ENCODE assay signal across 12 cellular contexts in the genomic region with DNA sequence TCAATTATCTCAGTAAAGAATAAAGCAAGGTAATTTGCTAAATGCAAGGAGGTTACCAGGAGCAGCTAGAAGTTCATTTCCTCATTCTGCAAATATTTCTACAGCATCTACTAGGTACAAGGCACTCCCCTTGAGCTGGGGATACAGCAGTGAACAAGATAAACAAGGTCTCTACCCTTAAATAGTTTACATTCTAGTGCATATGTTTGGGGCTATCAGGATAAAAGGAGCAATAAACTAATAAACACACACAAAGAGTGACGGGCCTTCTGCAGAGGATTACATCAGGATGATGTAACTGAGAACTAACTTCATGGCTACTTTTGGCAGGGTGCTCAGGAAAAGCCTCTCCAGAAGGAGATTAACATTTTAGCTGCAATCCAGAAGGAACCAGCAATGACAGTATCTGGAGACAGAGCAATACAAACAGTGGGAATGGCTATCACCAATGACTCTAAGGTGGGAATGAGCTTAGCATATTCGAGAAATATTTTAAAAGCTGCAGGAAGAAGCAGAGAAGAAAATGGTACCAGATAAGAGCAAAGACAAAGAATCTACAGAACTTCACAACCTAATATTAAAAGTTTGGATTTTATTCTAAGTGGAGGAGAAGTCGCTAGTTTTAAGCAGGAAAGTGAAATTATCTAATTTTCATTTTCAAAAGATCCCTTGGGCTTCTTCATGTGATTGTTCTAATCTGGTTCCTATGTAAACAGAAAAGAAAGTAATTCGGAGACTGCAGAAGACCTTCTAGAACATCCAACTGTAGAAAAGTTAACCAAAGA. TPM values are rescaled to one million over a fixed set of nuclear protein-coding genes. Genes with fewer than 3 reads are reported as not detected.
DNase-seq lines count a peak whose midpoint lies in the region; ATAC-seq and TF ChIP-seq lines count a peak whose summit lies in the region.
"Had no signal": no experiment of that assay in that cellular context is flagged by ENCODE, and none has a peak within 500 bp of the region (broad histone marks: within the 10 kb centered on the region; RNA-seq: fewer than 3 reads in every experiment).

No MANE protein-coding gene starts in this region.

- peak overlapping the region; percentile 21 to 73 (median 59) for H3K27ac ChIP-seq in gastrocnemius medialis
- H3K27ac ChIP-seq: 22Rv1, colonic mucosa had no signal

- intact Hi-C loops in gastrocnemius medialis (cut with DNase I; ENCODE audit: low total_unique reads): no loop called here

- no peaks in the 10 kb centered on the region for H3K27me3 ChIP-seq in gastrocnemius medialis
- H3K27me3 ChIP-seq: colonic mucosa had no signal

- H3K36me3 ChIP-seq in gastrocnemius medialis: no peaks in the 10 kb centered on the region
- H3K36me3 ChIP-seq: colonic mucosa had no signal

- H3K4me3 ChIP-seq in fibroblast of pulmonary artery (replicated peaks; ENCODE audit: low read depth, low read length) (no peak overlapping the region), gastrocnemius medialis (no peak overlapping the region)
- H3K4me3 ChIP-seq: colonic mucosa had no signal

- no peak for TF ChIP-seq CTCF in fibroblast of pulmonary artery (IDR thresholded peaks at IDR 0.05; ENCODE audit: low read length, missing control alignments)
- no peak for TF ChIP-seq CTCF in gastrocnemius medialis (IDR thresholded peaks at IDR 0.05 in 4 of 5, conservative IDR thresholded peaks at IDR 0.05 in 1 of 5)
- no peak for TF ChIP-seq CTCF in GM13976 (IDR thresholded peaks at IDR 0.05; ENCODE audit: borderline replicate concordance, control extremely low read depth, extremely low read depth, insufficient read depth, missing control alignments)

- no peaks in the 10 kb centered on the region for H3K9me3 ChIP-seq in gastrocnemius medialis
- H3K9me3 ChIP-seq: colonic mucosa had no signal

- in situ Hi-C loops in gastrocnemius medialis (cut with MboI; ENCODE audit: low sequenced_read_pairs in 4 of 4): loop anchor here in 1 of 4 donors (25.0 kb wide), 1 partner anchor 92 kb away; no protein-coding TSS in a partner anchor
- in situ Hi-C loops in GM13976 (cut with MboI; ENCODE audit: low sequenced_read_pairs, unreplicated experiment): loop anchor here (25.0 kb wide), 1 partner anchor 517 kb away; a partner anchor contains a TSS

- DNase-seq in DMS 273 (lab: John Stamatoyannopoulos, UW; ENCODE audit: unreplicated experiment): peak; percentile 20
- no peak for DNase-seq in DMS 273 treated with DMSO at 0.1 percent for 48 hours (lab: John Stamatoyannopoulos, UW)
- peak; percentile 71 for DNase-seq in NCI-H82 (lab: John Stamatoyannopoulos, UW)
- DNase-seq in fibroblast of pulmonary artery (ENCODE audit: low read depth): peak; percentile 87
- DNase-seq in gastrocnemius medialis: no peak
- DNase-seq in GM13976 (ENCODE audit: low spot score): no peak
- DNase-seq: colonic mucosa, NCI-H1092 treated with DMSO at 0.1 percent for 48 hours, posterior cingulate gyrus had no signal

- ATAC-seq in gastrocnemius medialis (peak; percentile 62 to 71), HG03196 (IDR thresholded peaks at IDR 0.05; ENCODE audit: unreplicated experiment) (no peak), HG03460 (IDR thresholded peaks at IDR 0.05; ENCODE audit: unreplicated experiment) (no peak)

- TF ChIP-seq POLR2A in gastrocnemius medialis (IDR thresholded peaks at IDR 0.05): no peak

- peaks cover 45 to 49% of the 10 kb centered on the region in 2 donors for H3K4me1 ChIP-seq in gastrocnemius medialis
- H3K4me1 ChIP-seq: colonic mucosa had no signal

RNA-seq across cellular contexts. Expression of a gene that starts 25.8 kb away (rescaled TPM):
- total RNA-seq in gastrocnemius medialis: 10 to 100 TPM; 22.2 to 85.1 (median 38.8) TPM

Comparison
In these comparisons a context has a peak if more than half of its experiments do, and no peak if none do; other contexts are left out.
1. DNase-seq: peak in DMS 273 (single experiment), NCI-H82 (single experiment) and fibroblast of pulmonary artery (single experiment); none in DMS 273 treated with DMSO at 0.1 percent for 48 hours (single experiment), gastrocnemius medialis (0 of 2) and GM13976 (single experiment).
2. ATAC-seq: peak in gastrocnemius medialis (2 of 2); none in HG03196 (single experiment) and HG03460 (single experiment).